ENCODE assay signal across 1 cellular context in genomic region chr17:19579192-19579668, GRCh38.
TF ChIP-seq lines count a peak whose summit lies in the region.

No MANE protein-coding gene starts in this region.

TF ChIP-seq in GM23338, 12 proteins besides CTCF, POLR2A, EP300 and RAD21 (continued from another document):
- TF ChIP-seq REST (IDR thresholded peaks at IDR 0.05; ENCODE audit: unreplicated experiment): no peak
- TF ChIP-seq CREB1 (CRISPR knock-in tag; IDR thresholded peaks at IDR 0.05; ENCODE audit: low read depth): no peak
- no peak for TF ChIP-seq ZNF114 (CRISPR knock-in tag; IDR thresholded peaks at IDR 0.05)
- TF ChIP-seq JUNB (IDR thresholded peaks at IDR 0.05; ENCODE audit: unreplicated experiment): no peak
- TF ChIP-seq EZH2phosphoT487 (IDR thresholded peaks at IDR 0.05; ENCODE audit: unreplicated experiment): no peak
TF ChIP-seq in GM23338: peak in this region for 0.
